In the genomic region with DNA sequence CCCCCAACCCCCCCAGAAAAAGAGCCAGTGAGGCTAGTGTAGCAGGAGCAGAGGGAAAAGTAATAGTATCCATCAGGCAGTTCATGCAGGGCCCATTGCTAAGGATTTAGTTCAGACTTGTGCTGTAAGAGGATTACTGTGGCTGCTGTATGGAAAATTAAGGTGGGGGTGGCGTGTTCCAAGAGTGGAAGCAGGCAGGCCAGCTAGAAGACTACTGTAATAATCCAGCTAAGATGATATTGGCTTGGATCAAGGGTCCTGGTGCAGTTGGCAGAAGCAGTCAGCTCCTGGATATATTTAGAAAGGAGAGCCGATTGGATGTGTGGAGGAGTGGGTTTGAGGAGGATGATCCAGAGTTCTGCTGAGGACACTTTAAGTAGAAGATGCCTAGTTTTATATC, we compare ENCODE assay signal across 8 cellular contexts. TPM values are rescaled to one million over a fixed set of nuclear protein-coding genes. Genes with fewer than 3 reads are reported as not detected.
A peak's percentile ranks its signal among the peaks of the same experiment; 100 is the strongest.
DNase-seq lines count a peak whose midpoint lies in the region; ATAC-seq and TF ChIP-seq lines count a peak whose summit lies in the region.
"Not testable (repeated sequence)": the region's sequence is repeated elsewhere in the genome, so short reads cannot be mapped to it uniquely, and the experiment has no call there.
"Had no signal": no experiment of that assay in that cellular context is flagged by ENCODE, and none has a peak within 500 bp of the region (broad histone marks: within the 10 kb centered on the region; RNA-seq: fewer than 3 reads in every experiment).

No MANE protein-coding gene starts in this region.

- not testable (repeated sequence) for TF ChIP-seq CTCF in gastrocnemius medialis (IDR thresholded peaks at IDR 0.05 in 4 of 5, conservative IDR thresholded peaks at IDR 0.05 in 1 of 5)

- H3K4me3 Mint-ChIP-seq in CD8-positive, alpha-beta memory T cell, result peak overlapping the region in 1 of 7 donors; percentile 30
- H3K4me3 Mint-ChIP-seq in activated naive CD8-positive, alpha-beta T cell treated with anti-CD3 and anti-CD28 coated beads, Interleukin-2, amount 10 ng/mL, durations not matched to agents 7 days and 5 days, result not testable (repeated sequence)
- H3K4me3 Mint-ChIP-seq in naive B cell, result peak overlapping the region in 2 of 8 donors; percentile 3

- H3K27ac Mint-ChIP-seq in CD8-positive, alpha-beta memory T cell, result peak overlapping the region in 6 of 8 donors; percentile 72 to 88 (median 80)
- peak overlapping the region; percentile 59 for H3K27ac Mint-ChIP-seq in activated naive CD8-positive, alpha-beta T cell treated with anti-CD3 and anti-CD28 coated beads, Interleukin-2, amount 10 ng/mL, durations not matched to agents 7 days and 5 days
- peak overlapping the region in 5 of 6 donors; percentile 13 to 97 (median 80) for H3K27ac Mint-ChIP-seq in naive B cell

- H3K27me3 ChIP-seq in CD8-positive, alpha-beta memory T cell (ENCODE audit: insufficient read depth, low read length, poor library complexity, severe bottlenecking); gastrocnemius medialis: not testable (repeated sequence)

- peak; percentile 31 for ATAC-seq in SK-N-SH treated with all-trans-retinoic acid at 6 μM for 48 hours
- ATAC-seq in activated naive CD8-positive, alpha-beta T cell treated with anti-CD3 and anti-CD28 coated beads, Interleukin-2, amount 10 ng/mL, durations not matched to agents 7 days and 5 days (ENCODE audit: low read depth); naive B cell (ENCODE audit: low read depth in 2 of 2); gastrocnemius medialis: not testable (repeated sequence)
- peak; percentile 4 for ATAC-seq in left cardiac atrium

- POLR2A ChIA-PET in CD8-positive, alpha-beta memory T cell (lab: Charles Lee), result interaction anchor here (0.7 kb wide), 1 partner anchor 188 kb away, joined by 5 read pairs; no protein-coding TSS in a partner anchor
- POLR2A ChIA-PET in activated naive CD8-positive, alpha-beta T cell treated with anti-CD3 and anti-CD28 coated beads, Interleukin-2, amount 10 ng/mL, durations not matched to agents 7 days and 5 days (lab: Charles Lee), result interaction anchor here (0.9 to 1.1 kb wide), 2 partner anchors 10 to 13 kb away, joined by 3 to 5 read pairs; no protein-coding TSS in a partner anchor

- H3K9me3 Mint-ChIP-seq in CD8-positive, alpha-beta memory T cell; activated naive CD8-positive, alpha-beta T cell treated with anti-CD3 and anti-CD28 coated beads, Interleukin-2, amount 10 ng/mL, durations not matched to agents 7 days and 5 days; naive B cell: not testable (repeated sequence)

- H3K27ac ChIP-seq in CD8-positive, alpha-beta memory T cell (ENCODE audit: low read depth, low read length), result not testable (repeated sequence)
- peak overlapping the region in 3 of 4 donors; percentile 46 to 66 (median 52) for H3K27ac ChIP-seq in gastrocnemius medialis

- peaks cover 39 to 52% (median 51%) of the 10 kb centered on the region in 3 donors for H3K4me1 Mint-ChIP-seq in CD8-positive, alpha-beta memory T cell
- peaks cover 43% of the 10 kb centered on the region for H3K4me1 Mint-ChIP-seq in activated naive CD8-positive, alpha-beta T cell treated with anti-CD3 and anti-CD28 coated beads, Interleukin-2, amount 10 ng/mL, durations not matched to agents 7 days and 5 days
- H3K4me1 Mint-ChIP-seq in naive B cell, result peaks cover 7 to 36% (median 29%) of the 10 kb centered on the region in 3 donors

- DNase-seq in CD8-positive, alpha-beta memory T cell; activated naive CD8-positive, alpha-beta T cell treated with anti-CD3 and anti-CD28 coated beads, Interleukin-2, amount 10 ng/mL, durations not matched to agents 7 days and 5 days; left cardiac atrium; naive B cell; gastrocnemius medialis: not testable (repeated sequence)
- peak; percentile 46 to 67 for DNase-seq in NCI-H524 (lab: John Stamatoyannopoulos, UW)

- CTCF ChIA-PET in CD8-positive, alpha-beta memory T cell (lab: Charles Lee), result interaction anchor here (0.6 to 5.8 kb wide), 16 partner anchors 15 to 203 kb away, joined by 3 to 59 read pairs (median 5); partner anchors contain the start of genes AMZ2 and WIPI1

- peaks cover 34% of the 10 kb centered on the region for H3K4me1 ChIP-seq in CD8-positive, alpha-beta memory T cell (ENCODE audit: insufficient read depth, low read length)
- peaks cover 5 to 11% of the 10 kb centered on the region in 2 donors for H3K4me1 ChIP-seq in gastrocnemius medialis

- peaks cover 0 to 13% (median 5%) of the 10 kb centered on the region in 3 donors for H3K36me3 Mint-ChIP-seq in CD8-positive, alpha-beta memory T cell
- H3K36me3 Mint-ChIP-seq in activated naive CD8-positive, alpha-beta T cell treated with anti-CD3 and anti-CD28 coated beads, Interleukin-2, amount 10 ng/mL, durations not matched to agents 7 days and 5 days; naive B cell: not testable (repeated sequence)

- H3K9me3 ChIP-seq in CD8-positive, alpha-beta memory T cell (ENCODE audit: low read length); gastrocnemius medialis: not testable (repeated sequence)

- in situ Hi-C loops in gastrocnemius medialis (cut with MboI; ENCODE audit: low sequenced_read_pairs in 4 of 4), result loop anchor here (5.0 to 25.0 kb wide), 6 partner anchors 122 to 500 kb away; no protein-coding TSS in a partner anchor

- H3K27me3 Mint-ChIP-seq in CD8-positive, alpha-beta memory T cell; activated naive CD8-positive, alpha-beta T cell treated with anti-CD3 and anti-CD28 coated beads, Interleukin-2, amount 10 ng/mL, durations not matched to agents 7 days and 5 days; naive B cell: not testable (repeated sequence)

- H3K4me3 ChIP-seq in CD8-positive, alpha-beta memory T cell (ENCODE audit: low read length); gastrocnemius medialis: not testable (repeated sequence)

- TF ChIP-seq POLR2A in gastrocnemius medialis (IDR thresholded peaks at IDR 0.05), result not testable (repeated sequence)

- H3K36me3 ChIP-seq in CD8-positive, alpha-beta memory T cell (ENCODE audit: insufficient read depth, low read length); gastrocnemius medialis: not testable (repeated sequence)

- intact Hi-C loops in left cardiac atrium (cut with DNase I), result loop anchor here (2.0 to 10.0 kb wide), 4 partner anchors 135 to 200 kb away; no protein-coding TSS in a partner anchor
- intact Hi-C loops in gastrocnemius medialis (cut with DNase I; ENCODE audit: low total_unique reads), result loop anchor here (2.0 kb wide), 1 partner anchor 28 kb away; the partner anchor contains the start of genes ARSG and SLC16A6

RNA-seq across cellular contexts. Expression of gene AMZ2, which starts 14.6 kb away (rescaled TPM):
- total RNA-seq in CD8-positive, alpha-beta memory T cell, result 100 to 1,000 TPM; 113 to 118 TPM
- 141 TPM for polyA plus RNA-seq in CD8-positive, alpha-beta memory T cell
- total RNA-seq in activated naive CD8-positive, alpha-beta T cell treated with anti-CD3 and anti-CD28 coated beads, Interleukin-2, amount 10 ng/mL, durations not matched to agents 7 days and 5 days, result 10 to 100 TPM; 84.2 to 84.5 TPM
- total RNA-seq in left cardiac atrium (10 to 100 TPM; 71.1 to 77.5 TPM), gastrocnemius medialis (10 to 100 TPM; 47.6 to 86.9 (median 61.8) TPM)
- 100 to 1,000 TPM in 3 of 6 donors, 10 to 100 TPM in 3; 92.7 to 152 (median 106) TPM for polyA plus RNA-seq in naive B cell (ENCODE audit: low read depth in 6 of 6)

RNA-seq across cellular contexts. Expression of gene SLC16A6, which starts 28.5 kb away (rescaled TPM):
- 1 to 10 TPM; 8.4 to 9.4 TPM for total RNA-seq in CD8-positive, alpha-beta memory T cell
- polyA plus RNA-seq in CD8-positive, alpha-beta memory T cell, result 1.3 TPM
- total RNA-seq in activated naive CD8-positive, alpha-beta T cell treated with anti-CD3 and anti-CD28 coated beads, Interleukin-2, amount 10 ng/mL, durations not matched to agents 7 days and 5 days, result 1 to 10 TPM; 5.8 to 6.5 TPM
- total RNA-seq in left cardiac atrium (1 to 10 TPM in 1 of 2 donors, under 1 TPM in 1; 0.62 to 1.4 TPM), gastrocnemius medialis (1 to 10 TPM in 3 of 4 donors, under 1 TPM in 1; 0.66 to 7.1 (median 3.8) TPM)
- polyA plus RNA-seq in naive B cell (ENCODE audit: low read depth in 6 of 6), result under 1 TPM in 3 of 6 donors, not detected in 3; 0.34 to 0.62 (median 0.41) TPM
- total RNA-seq: GM23338 had no signal
- polyA plus RNA-seq: GM23338 had no signal

RNA-seq across cellular contexts. Expression of gene ARSG, which starts 28.8 kb away (rescaled TPM):
- 1 to 10 TPM; 7.0 to 7.7 TPM for total RNA-seq in CD8-positive, alpha-beta memory T cell
- 9.5 TPM for polyA plus RNA-seq in CD8-positive, alpha-beta memory T cell
- 10 to 100 TPM; 10.4 to 10.9 TPM for total RNA-seq in activated naive CD8-positive, alpha-beta T cell treated with anti-CD3 and anti-CD28 coated beads, Interleukin-2, amount 10 ng/mL, durations not matched to agents 7 days and 5 days
- total RNA-seq in left cardiac atrium (1 to 10 TPM; 5.9 to 6.9 TPM), gastrocnemius medialis (1 to 10 TPM; 3.3 to 6.1 (median 5.4) TPM)
- polyA plus RNA-seq in naive B cell (ENCODE audit: low read depth in 6 of 6), result 1 to 10 TPM; 3.4 to 5.8 (median 4.7) TPM
